ENCODE assay signal across 1 cellular context in the genomic region with DNA sequence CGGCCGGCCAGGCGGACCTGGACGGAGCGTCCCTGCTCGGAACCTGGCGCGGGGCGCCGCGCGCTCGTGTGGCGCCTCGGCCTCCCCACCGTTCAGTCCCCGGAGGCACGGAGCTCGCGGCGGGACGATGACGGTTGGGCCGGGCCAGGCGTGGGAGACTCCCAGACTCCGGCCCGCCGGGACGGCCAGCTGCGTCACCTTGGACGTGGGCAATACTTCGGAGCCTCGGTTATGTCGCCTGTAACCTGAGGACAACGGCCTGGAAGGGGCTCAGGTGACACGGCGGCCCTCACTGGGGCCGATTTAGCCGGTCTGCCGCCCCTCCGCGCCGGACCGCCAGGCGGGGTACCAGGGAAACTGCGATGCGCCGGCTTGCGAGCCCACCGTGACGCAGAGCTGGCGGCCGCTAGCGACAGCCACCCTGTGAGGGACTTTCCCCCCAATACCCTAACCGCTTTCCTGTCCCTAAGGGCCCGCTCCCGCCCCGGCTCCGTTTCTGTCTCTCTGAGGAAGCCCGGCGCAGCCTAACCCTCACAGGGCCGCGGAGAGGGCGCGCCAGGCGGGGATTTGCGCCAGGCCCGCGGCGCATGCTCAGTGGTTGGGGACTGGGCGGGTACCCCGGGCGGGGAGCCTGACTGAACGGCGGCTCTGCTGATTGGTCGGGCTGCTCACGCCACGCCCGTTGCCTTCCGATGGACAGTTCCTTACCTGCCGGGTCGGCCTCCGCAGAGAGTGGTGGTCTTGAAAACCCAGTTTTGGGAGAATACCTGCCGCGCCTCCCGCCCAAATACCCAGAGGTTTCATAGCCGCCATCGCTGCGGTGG.
TF ChIP-seq lines count a peak whose summit lies in the region.

No MANE protein-coding gene starts in this region.

TF ChIP-seq in HepG2, 621 proteins besides CTCF, POLR2A, EP300 and RAD21 (continued from another document and continues in another):
- TF ChIP-seq, protein P1, sequence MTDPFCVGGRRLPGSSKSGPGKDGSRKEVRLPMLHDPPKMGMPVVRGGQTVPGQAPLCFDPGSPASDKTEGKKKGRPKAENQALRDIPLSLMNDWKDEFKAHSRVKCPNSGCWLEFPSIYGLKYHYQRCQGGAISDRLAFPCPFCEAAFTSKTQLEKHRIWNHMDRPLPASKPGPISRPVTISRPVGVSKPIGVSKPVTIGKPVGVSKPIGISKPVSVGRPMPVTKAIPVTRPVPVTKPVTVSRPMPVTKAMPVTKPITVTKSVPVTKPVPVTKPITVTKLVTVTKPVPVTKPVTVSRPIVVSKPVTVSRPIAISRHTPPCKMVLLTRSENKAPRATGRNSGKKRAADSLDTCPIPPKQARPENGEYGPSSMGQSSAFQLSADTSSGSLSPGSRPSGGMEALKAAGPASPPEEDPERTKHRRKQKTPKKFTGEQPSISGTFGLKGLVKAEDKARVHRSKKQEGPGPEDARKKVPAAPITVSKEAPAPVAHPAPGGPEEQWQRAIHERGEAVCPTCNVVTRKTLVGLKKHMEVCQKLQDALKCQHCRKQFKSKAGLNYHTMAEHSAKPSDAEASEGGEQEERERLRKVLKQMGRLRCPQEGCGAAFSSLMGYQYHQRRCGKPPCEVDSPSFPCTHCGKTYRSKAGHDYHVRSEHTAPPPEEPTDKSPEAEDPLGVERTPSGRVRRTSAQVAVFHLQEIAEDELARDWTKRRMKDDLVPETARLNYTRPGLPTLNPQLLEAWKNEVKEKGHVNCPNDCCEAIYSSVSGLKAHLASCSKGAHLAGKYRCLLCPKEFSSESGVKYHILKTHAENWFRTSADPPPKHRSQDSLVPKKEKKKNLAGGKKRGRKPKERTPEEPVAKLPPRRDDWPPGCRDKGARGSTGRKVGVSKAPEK (CRISPR knock-in tag; IDR thresholded peaks at IDR 0.05; ENCODE audit: borderline replicate concordance), result no peak
- no peak for TF ChIP-seq NR2C2 (CRISPR knock-in tag; IDR thresholded peaks at IDR 0.05; ENCODE audit: borderline replicate concordance)
- TF ChIP-seq, protein P2, sequence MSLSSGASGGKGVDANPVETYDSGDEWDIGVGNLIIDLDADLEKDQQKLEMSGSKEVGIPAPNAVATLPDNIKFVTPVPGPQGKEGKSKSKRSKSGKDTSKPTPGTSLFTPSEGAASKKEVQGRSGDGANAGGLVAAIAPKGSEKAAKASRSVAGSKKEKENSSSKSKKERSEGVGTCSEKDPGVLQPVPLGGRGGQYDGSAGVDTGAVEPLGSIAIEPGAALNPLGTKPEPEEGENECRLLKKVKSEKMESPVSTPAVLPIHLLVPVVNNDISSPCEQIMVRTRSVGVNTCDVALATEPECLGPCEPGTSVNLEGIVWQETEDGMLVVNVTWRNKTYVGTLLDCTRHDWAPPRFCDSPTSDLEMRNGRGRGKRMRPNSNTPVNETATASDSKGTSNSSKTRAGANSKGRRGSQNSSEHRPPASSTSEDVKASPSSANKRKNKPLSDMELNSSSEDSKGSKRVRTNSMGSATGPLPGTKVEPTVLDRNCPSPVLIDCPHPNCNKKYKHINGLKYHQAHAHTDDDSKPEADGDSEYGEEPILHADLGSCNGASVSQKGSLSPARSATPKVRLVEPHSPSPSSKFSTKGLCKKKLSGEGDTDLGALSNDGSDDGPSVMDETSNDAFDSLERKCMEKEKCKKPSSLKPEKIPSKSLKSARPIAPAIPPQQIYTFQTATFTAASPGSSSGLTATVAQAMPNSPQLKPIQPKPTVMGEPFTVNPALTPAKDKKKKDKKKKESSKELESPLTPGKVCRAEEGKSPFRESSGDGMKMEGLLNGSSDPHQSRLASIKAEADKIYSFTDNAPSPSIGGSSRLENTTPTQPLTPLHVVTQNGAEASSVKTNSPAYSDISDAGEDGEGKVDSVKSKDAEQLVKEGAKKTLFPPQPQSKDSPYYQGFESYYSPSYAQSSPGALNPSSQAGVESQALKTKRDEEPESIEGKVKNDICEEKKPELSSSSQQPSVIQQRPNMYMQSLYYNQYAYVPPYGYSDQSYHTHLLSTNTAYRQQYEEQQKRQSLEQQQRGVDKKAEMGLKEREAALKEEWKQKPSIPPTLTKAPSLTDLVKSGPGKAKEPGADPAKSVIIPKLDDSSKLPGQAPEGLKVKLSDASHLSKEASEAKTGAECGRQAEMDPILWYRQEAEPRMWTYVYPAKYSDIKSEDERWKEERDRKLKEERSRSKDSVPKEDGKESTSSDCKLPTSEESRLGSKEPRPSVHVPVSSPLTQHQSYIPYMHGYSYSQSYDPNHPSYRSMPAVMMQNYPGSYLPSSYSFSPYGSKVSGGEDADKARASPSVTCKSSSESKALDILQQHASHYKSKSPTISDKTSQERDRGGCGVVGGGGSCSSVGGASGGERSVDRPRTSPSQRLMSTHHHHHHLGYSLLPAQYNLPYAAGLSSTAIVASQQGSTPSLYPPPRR (CRISPR knock-in tag; IDR thresholded peaks at IDR 0.05; ENCODE audit: borderline replicate concordance), result no peak
- no peak for TF ChIP-seq CHCHD3 (CRISPR knock-in tag; IDR thresholded peaks at IDR 0.05)
- TF ChIP-seq, protein P3, sequence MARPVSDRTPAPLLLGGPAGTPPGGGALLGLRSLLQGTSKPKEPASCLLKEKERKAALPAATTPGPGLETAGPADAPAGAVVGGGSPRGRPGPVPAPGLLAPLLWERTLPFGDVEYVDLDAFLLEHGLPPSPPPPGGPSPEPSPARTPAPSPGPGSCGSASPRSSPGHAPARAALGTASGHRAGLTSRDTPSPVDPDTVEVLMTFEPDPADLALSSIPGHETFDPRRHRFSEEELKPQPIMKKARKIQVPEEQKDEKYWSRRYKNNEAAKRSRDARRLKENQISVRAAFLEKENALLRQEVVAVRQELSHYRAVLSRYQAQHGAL (CRISPR knock-in tag; IDR thresholded peaks at IDR 0.05; ENCODE audit: not compliant biosample characterization), result no peak
- TF ChIP-seq KLF15 (CRISPR knock-in tag; IDR thresholded peaks at IDR 0.05; ENCODE audit: borderline replicate concordance), result no peak
- TF ChIP-seq, protein P4, sequence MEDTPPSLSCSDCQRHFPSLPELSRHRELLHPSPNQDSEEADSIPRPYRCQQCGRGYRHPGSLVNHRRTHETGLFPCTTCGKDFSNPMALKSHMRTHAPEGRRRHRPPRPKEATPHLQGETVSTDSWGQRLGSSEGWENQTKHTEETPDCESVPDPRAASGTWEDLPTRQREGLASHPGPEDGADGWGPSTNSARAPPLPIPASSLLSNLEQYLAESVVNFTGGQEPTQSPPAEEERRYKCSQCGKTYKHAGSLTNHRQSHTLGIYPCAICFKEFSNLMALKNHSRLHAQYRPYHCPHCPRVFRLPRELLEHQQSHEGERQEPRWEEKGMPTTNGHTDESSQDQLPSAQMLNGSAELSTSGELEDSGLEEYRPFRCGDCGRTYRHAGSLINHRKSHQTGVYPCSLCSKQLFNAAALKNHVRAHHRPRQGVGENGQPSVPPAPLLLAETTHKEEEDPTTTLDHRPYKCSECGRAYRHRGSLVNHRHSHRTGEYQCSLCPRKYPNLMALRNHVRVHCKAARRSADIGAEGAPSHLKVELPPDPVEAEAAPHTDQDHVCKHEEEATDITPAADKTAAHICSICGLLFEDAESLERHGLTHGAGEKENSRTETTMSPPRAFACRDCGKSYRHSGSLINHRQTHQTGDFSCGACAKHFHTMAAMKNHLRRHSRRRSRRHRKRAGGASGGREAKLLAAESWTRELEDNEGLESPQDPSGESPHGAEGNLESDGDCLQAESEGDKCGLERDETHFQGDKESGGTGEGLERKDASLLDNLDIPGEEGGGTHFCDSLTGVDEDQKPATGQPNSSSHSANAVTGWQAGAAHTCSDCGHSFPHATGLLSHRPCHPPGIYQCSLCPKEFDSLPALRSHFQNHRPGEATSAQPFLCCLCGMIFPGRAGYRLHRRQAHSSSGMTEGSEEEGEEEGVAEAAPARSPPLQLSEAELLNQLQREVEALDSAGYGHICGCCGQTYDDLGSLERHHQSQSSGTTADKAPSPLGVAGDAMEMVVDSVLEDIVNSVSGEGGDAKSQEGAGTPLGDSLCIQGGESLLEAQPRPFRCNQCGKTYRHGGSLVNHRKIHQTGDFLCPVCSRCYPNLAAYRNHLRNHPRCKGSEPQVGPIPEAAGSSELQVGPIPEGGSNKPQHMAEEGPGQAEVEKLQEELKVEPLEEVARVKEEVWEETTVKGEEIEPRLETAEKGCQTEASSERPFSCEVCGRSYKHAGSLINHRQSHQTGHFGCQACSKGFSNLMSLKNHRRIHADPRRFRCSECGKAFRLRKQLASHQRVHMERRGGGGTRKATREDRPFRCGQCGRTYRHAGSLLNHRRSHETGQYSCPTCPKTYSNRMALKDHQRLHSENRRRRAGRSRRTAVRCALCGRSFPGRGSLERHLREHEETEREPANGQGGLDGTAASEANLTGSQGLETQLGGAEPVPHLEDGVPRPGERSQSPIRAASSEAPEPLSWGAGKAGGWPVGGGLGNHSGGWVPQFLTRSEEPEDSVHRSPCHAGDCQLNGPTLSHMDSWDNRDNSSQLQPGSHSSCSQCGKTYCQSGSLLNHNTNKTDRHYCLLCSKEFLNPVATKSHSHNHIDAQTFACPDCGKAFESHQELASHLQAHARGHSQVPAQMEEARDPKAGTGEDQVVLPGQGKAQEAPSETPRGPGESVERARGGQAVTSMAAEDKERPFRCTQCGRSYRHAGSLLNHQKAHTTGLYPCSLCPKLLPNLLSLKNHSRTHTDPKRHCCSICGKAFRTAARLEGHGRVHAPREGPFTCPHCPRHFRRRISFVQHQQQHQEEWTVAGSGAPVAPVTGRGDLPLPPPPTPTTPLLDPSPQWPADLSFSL (CRISPR knock-in tag; IDR thresholded peaks at IDR 0.05), result no peak
- TF ChIP-seq NFKB2 (CRISPR knock-in tag; IDR thresholded peaks at IDR 0.05; ENCODE audit: borderline replicate concordance), result peak; percentile 40; the same call in 1 of the 2 replicates
- TF ChIP-seq, protein P5, sequence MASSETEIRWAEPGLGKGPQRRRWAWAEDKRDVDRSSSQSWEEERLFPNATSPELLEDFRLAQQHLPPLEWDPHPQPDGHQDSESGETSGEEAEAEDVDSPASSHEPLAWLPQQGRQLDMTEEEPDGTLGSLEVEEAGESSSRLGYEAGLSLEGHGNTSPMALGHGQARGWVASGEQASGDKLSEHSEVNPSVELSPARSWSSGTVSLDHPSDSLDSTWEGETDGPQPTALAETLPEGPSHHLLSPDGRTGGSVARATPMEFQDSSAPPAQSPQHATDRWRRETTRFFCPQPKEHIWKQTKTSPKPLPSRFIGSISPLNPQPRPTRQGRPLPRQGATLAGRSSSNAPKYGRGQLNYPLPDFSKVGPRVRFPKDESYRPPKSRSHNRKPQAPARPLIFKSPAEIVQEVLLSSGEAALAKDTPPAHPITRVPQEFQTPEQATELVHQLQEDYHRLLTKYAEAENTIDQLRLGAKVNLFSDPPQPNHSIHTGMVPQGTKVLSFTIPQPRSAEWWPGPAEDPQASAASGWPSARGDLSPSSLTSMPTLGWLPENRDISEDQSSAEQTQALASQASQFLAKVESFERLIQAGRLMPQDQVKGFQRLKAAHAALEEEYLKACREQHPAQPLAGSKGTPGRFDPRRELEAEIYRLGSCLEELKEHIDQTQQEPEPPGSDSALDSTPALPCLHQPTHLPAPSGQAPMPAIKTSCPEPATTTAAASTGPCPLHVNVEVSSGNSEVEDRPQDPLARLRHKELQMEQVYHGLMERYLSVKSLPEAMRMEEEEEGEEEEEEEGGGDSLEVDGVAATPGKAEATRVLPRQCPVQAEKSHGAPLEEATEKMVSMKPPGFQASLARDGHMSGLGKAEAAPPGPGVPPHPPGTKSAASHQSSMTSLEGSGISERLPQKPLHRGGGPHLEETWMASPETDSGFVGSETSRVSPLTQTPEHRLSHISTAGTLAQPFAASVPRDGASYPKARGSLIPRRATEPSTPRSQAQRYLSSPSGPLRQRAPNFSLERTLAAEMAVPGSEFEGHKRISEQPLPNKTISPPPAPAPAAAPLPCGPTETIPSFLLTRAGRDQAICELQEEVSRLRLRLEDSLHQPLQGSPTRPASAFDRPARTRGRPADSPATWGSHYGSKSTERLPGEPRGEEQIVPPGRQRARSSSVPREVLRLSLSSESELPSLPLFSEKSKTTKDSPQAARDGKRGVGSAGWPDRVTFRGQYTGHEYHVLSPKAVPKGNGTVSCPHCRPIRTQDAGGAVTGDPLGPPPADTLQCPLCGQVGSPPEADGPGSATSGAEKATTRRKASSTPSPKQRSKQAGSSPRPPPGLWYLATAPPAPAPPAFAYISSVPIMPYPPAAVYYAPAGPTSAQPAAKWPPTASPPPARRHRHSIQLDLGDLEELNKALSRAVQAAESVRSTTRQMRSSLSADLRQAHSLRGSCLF (CRISPR knock-in tag; IDR thresholded peaks at IDR 0.05; ENCODE audit: borderline replicate concordance), result no peak
- no peak for TF ChIP-seq ZNF564 (CRISPR knock-in tag; IDR thresholded peaks at IDR 0.05)
- no peak; the same call in 1 of the 2 replicates for TF ChIP-seq KAT8 (CRISPR knock-in tag; IDR thresholded peaks at IDR 0.05)
- TF ChIP-seq, protein P6, sequence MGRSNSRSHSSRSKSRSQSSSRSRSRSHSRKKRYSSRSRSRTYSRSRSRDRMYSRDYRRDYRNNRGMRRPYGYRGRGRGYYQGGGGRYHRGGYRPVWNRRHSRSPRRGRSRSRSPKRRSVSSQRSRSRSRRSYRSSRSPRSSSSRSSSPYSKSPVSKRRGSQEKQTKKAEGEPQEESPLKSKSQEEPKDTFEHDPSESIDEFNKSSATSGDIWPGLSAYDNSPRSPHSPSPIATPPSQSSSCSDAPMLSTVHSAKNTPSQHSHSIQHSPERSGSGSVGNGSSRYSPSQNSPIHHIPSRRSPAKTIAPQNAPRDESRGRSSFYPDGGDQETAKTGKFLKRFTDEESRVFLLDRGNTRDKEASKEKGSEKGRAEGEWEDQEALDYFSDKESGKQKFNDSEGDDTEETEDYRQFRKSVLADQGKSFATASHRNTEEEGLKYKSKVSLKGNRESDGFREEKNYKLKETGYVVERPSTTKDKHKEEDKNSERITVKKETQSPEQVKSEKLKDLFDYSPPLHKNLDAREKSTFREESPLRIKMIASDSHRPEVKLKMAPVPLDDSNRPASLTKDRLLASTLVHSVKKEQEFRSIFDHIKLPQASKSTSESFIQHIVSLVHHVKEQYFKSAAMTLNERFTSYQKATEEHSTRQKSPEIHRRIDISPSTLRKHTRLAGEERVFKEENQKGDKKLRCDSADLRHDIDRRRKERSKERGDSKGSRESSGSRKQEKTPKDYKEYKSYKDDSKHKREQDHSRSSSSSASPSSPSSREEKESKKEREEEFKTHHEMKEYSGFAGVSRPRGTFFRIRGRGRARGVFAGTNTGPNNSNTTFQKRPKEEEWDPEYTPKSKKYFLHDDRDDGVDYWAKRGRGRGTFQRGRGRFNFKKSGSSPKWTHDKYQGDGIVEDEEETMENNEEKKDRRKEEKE (IDR thresholded peaks at IDR 0.05), result no peak
- peak; percentile 73 for TF ChIP-seq NFYB (CRISPR knock-in tag; IDR thresholded peaks at IDR 0.05)
- TF ChIP-seq ELF4 (CRISPR knock-in tag; IDR thresholded peaks at IDR 0.05; ENCODE audit: borderline replicate concordance), result no peak
- TF ChIP-seq ZNF543 (CRISPR knock-in tag; IDR thresholded peaks at IDR 0.05), result no peak
- TF ChIP-seq, protein P7, sequence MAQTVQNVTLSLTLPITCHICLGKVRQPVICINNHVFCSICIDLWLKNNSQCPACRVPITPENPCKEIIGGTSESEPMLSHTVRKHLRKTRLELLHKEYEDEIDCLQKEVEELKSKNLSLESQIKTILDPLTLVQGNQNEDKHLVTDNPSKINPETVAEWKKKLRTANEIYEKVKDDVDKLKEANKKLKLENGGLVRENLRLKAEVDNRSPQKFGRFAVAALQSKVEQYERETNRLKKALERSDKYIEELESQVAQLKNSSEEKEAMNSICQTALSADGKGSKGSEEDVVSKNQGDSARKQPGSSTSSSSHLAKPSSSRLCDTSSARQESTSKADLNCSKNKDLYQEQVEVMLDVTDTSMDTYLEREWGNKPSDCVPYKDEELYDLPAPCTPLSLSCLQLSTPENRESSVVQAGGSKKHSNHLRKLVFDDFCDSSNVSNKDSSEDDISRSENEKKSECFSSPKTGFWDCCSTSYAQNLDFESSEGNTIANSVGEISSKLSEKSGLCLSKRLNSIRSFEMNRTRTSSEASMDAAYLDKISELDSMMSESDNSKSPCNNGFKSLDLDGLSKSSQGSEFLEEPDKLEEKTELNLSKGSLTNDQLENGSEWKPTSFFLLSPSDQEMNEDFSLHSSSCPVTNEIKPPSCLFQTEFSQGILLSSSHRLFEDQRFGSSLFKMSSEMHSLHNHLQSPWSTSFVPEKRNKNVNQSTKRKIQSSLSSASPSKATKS (CRISPR knock-in tag; IDR thresholded peaks at IDR 0.05), result no peak
- TF ChIP-seq ZNF878 (CRISPR knock-in tag; IDR thresholded peaks at IDR 0.05), result no peak
